ENCODE assay signal across 18 cellular contexts in genomic region chr5:14659821-14660607, GRCh38. TPM values are rescaled to one million over a fixed set of nuclear protein-coding genes. Genes with fewer than 3 reads are reported as not detected.
DNase-seq lines count a peak whose midpoint lies in the region; ATAC-seq, FAIRE-seq and TF ChIP-seq lines count a peak whose summit lies in the region.
"Had no signal": no experiment of that assay in that cellular context is flagged by ENCODE, and none has a peak within 500 bp of the region (broad histone marks: within the 10 kb centered on the region; RNA-seq: fewer than 3 reads in every experiment).

No MANE protein-coding gene starts in this region.

- H3K4me2 ChIP-seq in neural progenitor cell = no peak overlapping the region
- no peak overlapping the region for H3K4me2 ChIP-seq in hepatocyte

- no peaks in the 10 kb centered on the region for H3K9me3 Mint-ChIP-seq in neural progenitor cell
- H3K9me3 Mint-ChIP-seq: activated naive CD4-positive, alpha-beta T cell treated with anti-CD3 and anti-CD28 coated beads, Interleukin-2, amount 50 U/mL, for 24 hours; CD14-positive monocyte had no signal

- H3K4me1 Mint-ChIP-seq in neural progenitor cell (peaks cover 9% of the 10 kb centered on the region), T-helper 17 cell (peaks cover 33% of the 10 kb centered on the region)

- ATAC-seq in left lobe of liver = peak; percentile 40
- ATAC-seq in T-helper 17 cell = no peak
- ATAC-seq: gastroesophageal sphincter had no signal

- 88% methylated on average over 3 of the region's 3 CpGs for WGBS in hepatocyte (ENCODE audit: low lambda C conversion rate, missing lambda C conversion rate)

- no peaks in the 10 kb centered on the region for H3K9me2 ChIP-seq in hepatocyte (replicated peaks; ENCODE audit: insufficient read depth)

- H3K79me2 ChIP-seq in neural progenitor cell (ENCODE audit: low read depth) (peaks cover 10% of the 10 kb centered on the region), hepatocyte (peaks cover 9% of the 10 kb centered on the region)

- H2AFZ ChIP-seq in neural progenitor cell (replicated peaks) (no peak overlapping the region), hepatocyte (no peak overlapping the region)

- no peak overlapping the region for H3K9ac ChIP-seq in neural progenitor cell

- H3K36me3 ChIP-seq in bronchial epithelial cell (ENCODE audit: control insufficient read depth, insufficient read depth, low read length) = no peaks in the 10 kb centered on the region
- no peaks in the 10 kb centered on the region for H3K36me3 ChIP-seq in neural progenitor cell
- no peaks in the 10 kb centered on the region for H3K36me3 ChIP-seq in hepatocyte (replicated peaks; ENCODE audit: insufficient read depth, low read depth)
- H3K36me3 ChIP-seq: gastroesophageal sphincter, WERI-Rb-1 had no signal

- H3K27ac ChIP-seq in neural progenitor cell (no peak overlapping the region), hepatocyte (no peak overlapping the region)
- H3K27ac ChIP-seq: gastroesophageal sphincter, HL-60, SK-N-MC, WERI-Rb-1 had no signal

- in situ Hi-C loops in KBM-7 (cut with MboI; ENCODE audit: low pct_unique_long_range_greater_than_20kb, low sequenced_read_pairs) = no loop called here

- H3K4me1 ChIP-seq in neural progenitor cell = peaks cover 5% of the 10 kb centered on the region
- H3K4me1 ChIP-seq in hepatocyte (ENCODE audit: insufficient read depth) = no peaks in the 10 kb centered on the region

- no peak for FAIRE-seq in bronchial epithelial cell (lab: Jason Lieb, UNC)

- H4K20me1 ChIP-seq in neural progenitor cell (ENCODE audit: low read depth) (no peaks in the 10 kb centered on the region), hepatocyte (ENCODE audit: insufficient read depth, poor library complexity, severe bottlenecking) (no peaks in the 10 kb centered on the region)

- H3K27ac Mint-ChIP-seq in neural progenitor cell = no peak overlapping the region
- no peak overlapping the region for H3K27ac Mint-ChIP-seq in T-helper 17 cell
- H3K27ac Mint-ChIP-seq: activated naive CD4-positive, alpha-beta T cell treated with anti-CD3 and anti-CD28 coated beads, Interleukin-2, amount 50 U/mL, for 24 hours; CD14-positive monocyte had no signal

- peaks cover 10% of the 10 kb centered on the region for H3K36me3 Mint-ChIP-seq in neural progenitor cell
- H3K36me3 Mint-ChIP-seq in T-helper 17 cell (ENCODE audit: low read depth) = peaks cover 4% of the 10 kb centered on the region
- H3K36me3 Mint-ChIP-seq: activated naive CD4-positive, alpha-beta T cell treated with anti-CD3 and anti-CD28 coated beads, Interleukin-2, amount 50 U/mL, for 24 hours; CD14-positive monocyte had no signal

- H3K4me3 Mint-ChIP-seq in neural progenitor cell = no peak overlapping the region
- H3K4me3 Mint-ChIP-seq in T-helper 17 cell = no peak overlapping the region
- H3K4me3 Mint-ChIP-seq: activated naive CD4-positive, alpha-beta T cell treated with anti-CD3 and anti-CD28 coated beads, Interleukin-2, amount 50 U/mL, for 24 hours; CD14-positive monocyte had no signal

- H3K27me3 ChIP-seq in bronchial epithelial cell (ENCODE audit: control insufficient read depth, insufficient read depth, low read length) = no peaks in the 10 kb centered on the region
- H3K27me3 ChIP-seq in neural progenitor cell = peaks cover 7% of the 10 kb centered on the region
- H3K27me3 ChIP-seq in hepatocyte = no peaks in the 10 kb centered on the region
- H3K27me3 ChIP-seq: gastroesophageal sphincter had no signal

- H3F3A ChIP-seq in neural progenitor cell (ENCODE audit: low read depth) = peaks cover 8% of the 10 kb centered on the region

- TF ChIP-seq CTCF in AG09319 (IDR thresholded peaks at IDR 0.05; ENCODE audit: low read depth, low read length) (no peak), bronchial epithelial cell (IDR thresholded peaks at IDR 0.05; ENCODE audit: insufficient read depth, low read length, severe bottlenecking) (no peak), neural progenitor cell (IDR thresholded peaks at IDR 0.05) (no peak), hepatocyte (IDR thresholded peaks at IDR 0.05; ENCODE audit: poor library complexity) (no peak)

- H3K27me3 Mint-ChIP-seq in neural progenitor cell (ENCODE audit: insufficient read depth, low read depth) (peaks cover 6% of the 10 kb centered on the region), T-helper 17 cell (no peaks in the 10 kb centered on the region)
- H3K27me3 Mint-ChIP-seq: activated naive CD4-positive, alpha-beta T cell treated with anti-CD3 and anti-CD28 coated beads, Interleukin-2, amount 50 U/mL, for 24 hours had no signal

- H3K9me3 ChIP-seq in neural progenitor cell (ENCODE audit: low read depth) (no peaks in the 10 kb centered on the region), T-helper 17 cell (ENCODE audit: control insufficient read depth, low read length, poor library complexity, severe bottlenecking) (no peaks in the 10 kb centered on the region), hepatocyte (ENCODE audit: low read depth) (no peaks in the 10 kb centered on the region)
- H3K9me3 ChIP-seq: gastroesophageal sphincter had no signal

- H3K4me3 ChIP-seq in bronchial epithelial cell (ENCODE audit: low read depth, low read length) (no peak overlapping the region), neural progenitor cell (no peak overlapping the region), hepatocyte (no peak overlapping the region)
- H3K4me3 ChIP-seq: gastroesophageal sphincter, SK-N-MC had no signal

- DNase-seq in AG09319 (ENCODE audit: extremely low read depth, low read depth) (peak; percentile 40), KBM-7 (peak; percentile 30), bronchial epithelial cell (ENCODE audit: low read depth) (peak; percentile 100), left lobe of liver (ENCODE audit: low spot score) (peak; percentile 55), neural progenitor cell (ENCODE audit: low spot score) (no peak), T-helper 17 cell (no peak), hepatocyte (ENCODE audit: low spot score) (no peak), medulla oblongata (ENCODE audit: extremely low spot score) (no peak)
- DNase-seq: activated CD8-positive, alpha-beta memory T cell treated with anti-CD3 and anti-CD28 coated beads, Interleukin-2, amount 50 U/mL, for 48 hours; GDM1; islet precursor cell; stimulated activated CD4-positive, alpha-beta T cell treated with anti-CD3 and anti-CD28 coated beads, Interleukin-2, amount 100 ng/mL, for 24 hours; WERI-Rb-1 had no signal

RNA-seq across cellular contexts. Expression of gene OTULIN, which starts 4.5 kb away (rescaled TPM):
- 19.6 and 36.6 TPM in 2 replicates for total RNA-seq in bronchial epithelial cell
- total RNA-seq in left lobe of liver = 32.1 TPM
- 23.1 and 32.9 TPM in 2 replicates for total RNA-seq in neural progenitor cell (ENCODE audit: low replicate concordance)
- total RNA-seq in T-helper 17 cell = 10 to 100 TPM; 77.0 to 94.6 TPM
- total RNA-seq in hepatocyte = 23.9 and 45.2 TPM in 2 replicates
- 21.0 and 22.8 TPM in 2 replicates for polyA plus RNA-seq in hepatocyte

Comparison
In these comparisons a context has a peak if more than half of its experiments do, and no peak if none do; other contexts are left out.
1. DNase-seq: peak in AG09319 (single experiment), KBM-7 (single experiment), bronchial epithelial cell (single experiment) and left lobe of liver (single experiment); none in neural progenitor cell (single experiment), T-helper 17 cell (0 of 3), hepatocyte (single experiment) and medulla oblongata (single experiment).